11 cellular contexts compared by ENCODE assay signal in genomic region chr18:63178526-63178880, GRCh38.
A peak's percentile ranks its signal among the peaks of the same experiment; 100 is the strongest.
DNase-seq lines count a peak whose midpoint lies in the region; ATAC-seq and TF ChIP-seq lines count a peak whose summit lies in the region.
"Had no signal": no experiment of that assay in that cellular context is flagged by ENCODE, and none has a peak within 500 bp of the region (broad histone marks: within the 10 kb centered on the region; RNA-seq: fewer than 3 reads in every experiment).

No MANE protein-coding gene starts in this region.

- no peaks in the 10 kb centered on the region for H3K9me3 Mint-ChIP-seq in naive B cell
- H3K9me3 Mint-ChIP-seq: T-helper 1 cell treated with Interleukin-12 subunit alpha and Interleukin-12 subunit beta and Interleukin-4 antibody, amounts not matched to agents 30 μg/mL and 1 μg/mL, for 36 hours had no signal

- H3K79me2 ChIP-seq in PC-9 (ENCODE audit: low read depth): no peaks in the 10 kb centered on the region

- H3K27me3 ChIP-seq in A673 (replicated peaks; ENCODE audit: insufficient read depth, low read depth, low read length, poor library complexity) (no peaks in the 10 kb centered on the region), colonic mucosa (no peaks in the 10 kb centered on the region), PC-9 (ENCODE audit: insufficient read depth, low read depth) (no peaks in the 10 kb centered on the region)

- H2AFZ ChIP-seq in PC-9: no peak overlapping the region

- BruUV-seq in A673 (replicated peaks; lab: Mats Ljungman, UMichigan) (no TSS peak), PC-9 (replicated peaks; lab: Mats Ljungman, UMichigan) (no TSS peak)

- H3K27ac Mint-ChIP-seq in naive B cell: peak overlapping the region in 4 of 6 donors; percentile 13 to 86 (median 64)

- H3K27ac ChIP-seq in A673 (ENCODE audit: low read depth, low read length, poor library complexity, severe bottlenecking) (peak overlapping the region; percentile 53), colonic mucosa (peak overlapping the region; percentile 86), PC-9 (no peak overlapping the region)

- H3K4me3 ChIP-seq in A673 (ENCODE audit: low read depth, low read length, poor library complexity, severe bottlenecking): peak overlapping the region; percentile 11
- no peak overlapping the region for H3K4me3 ChIP-seq in colonic mucosa
- no peak overlapping the region for H3K4me3 ChIP-seq in PC-9
- H3K4me3 ChIP-seq: smooth muscle cell had no signal

- H3K4me3 Mint-ChIP-seq in naive B cell: peak overlapping the region in 1 of 8 donors; percentile 25
- H3K4me3 Mint-ChIP-seq: T-helper 1 cell treated with Interleukin-12 subunit alpha and Interleukin-12 subunit beta and Interleukin-4 antibody, amounts not matched to agents 30 μg/mL and 1 μg/mL, for 36 hours had no signal

- H3F3A ChIP-seq in PC-9 (ENCODE audit: insufficient read depth, low read depth): no peaks in the 10 kb centered on the region

- H3K4me1 ChIP-seq in A673 (ENCODE audit: insufficient read depth, low read length, poor library complexity, severe bottlenecking): peaks cover 39% of the 10 kb centered on the region
- peaks cover 23% of the 10 kb centered on the region for H3K4me1 ChIP-seq in colonic mucosa
- H3K4me1 ChIP-seq in PC-9 (replicated peaks; ENCODE audit: insufficient read depth): no peaks in the 10 kb centered on the region

- intact Hi-C loops in A673 (cut with micrococcal nuclease; ENCODE audit: unreplicated experiment): no loop called here
- intact Hi-C loops in colonic mucosa (cut with DNase I): no loop called here
- intact Hi-C loops in PC-9 (cut with micrococcal nuclease; ENCODE audit: unreplicated experiment): no loop called here

- POLR2A ChIA-PET in A673 (lab: Charles Lee; ENCODE audit: low non-redundant PET) (no interaction called here), PC-9 (lab: Charles Lee; ENCODE audit: unreplicated experiment) (no interaction called here)

- ATAC-seq in naive B cell (ENCODE audit: low read depth in 2 of 2): peak in 1 of 2 donors; percentile 27

- peaks cover 3% of the 10 kb centered on the region for H3K9me3 ChIP-seq in A673 (ENCODE audit: low read depth, low read length, poor library complexity, severe bottlenecking)
- H3K9me3 ChIP-seq in colonic mucosa: no peaks in the 10 kb centered on the region
- no peaks in the 10 kb centered on the region for H3K9me3 ChIP-seq in PC-9 (ENCODE audit: insufficient read depth, low read depth)

- H3K27me3 Mint-ChIP-seq in naive B cell: no peaks in the 10 kb centered on the region

- H3K4me1 Mint-ChIP-seq in naive B cell: peaks cover 72 to 94% (median 92%) of the 10 kb centered on the region in 3 donors

- H3K9ac ChIP-seq in colonic mucosa (ENCODE audit: low read depth in 2 of 2, low read length in 2 of 2): peak overlapping the region in 1 of 2 donors; percentile 78

- peak; percentile 77 for DNase-seq in A673 (ENCODE audit: low spot score)
- peak; percentile 33 for DNase-seq in LHCN-M2 (ENCODE audit: low read depth)
- DNase-seq in colonic mucosa: peak; percentile 63
- no peak for DNase-seq in naive B cell
- DNase-seq in NCI-H187 treated with DMSO at 0.1 percent for 48 hours (lab: John Stamatoyannopoulos, UW): no peak
- DNase-seq in activated CD4-positive, CD25-positive, alpha-beta regulatory T cell (lab: John Stamatoyannopoulos, UW): no peak
- no peak for DNase-seq in UCSD-AML1 (lab: John Stamatoyannopoulos, UW; ENCODE audit: unreplicated experiment)
- no peak for DNase-seq in PC-9
- DNase-seq: glutamatergic neuron had no signal

- H3K36me3 ChIP-seq in A673 (ENCODE audit: insufficient read depth, low read length, poor library complexity, severe bottlenecking) (no peaks in the 10 kb centered on the region), colonic mucosa (no peaks in the 10 kb centered on the region), PC-9 (ENCODE audit: low read depth) (no peaks in the 10 kb centered on the region)

- no peaks in the 10 kb centered on the region for H4K20me1 ChIP-seq in PC-9 (ENCODE audit: insufficient read depth)

- H3K36me3 Mint-ChIP-seq in naive B cell: peaks cover 0 to 15% of the 10 kb centered on the region in 2 donors

- H3K4me2 ChIP-seq in PC-9: no peak overlapping the region
- H3K4me2 ChIP-seq: smooth muscle cell had no signal

- H3K9me2 ChIP-seq in PC-9 (ENCODE audit: insufficient read depth): no peaks in the 10 kb centered on the region

- TF ChIP-seq CTCF in A673 (conservative IDR thresholded peaks at IDR 0.05; ENCODE audit: low read depth, low read length) (no peak), colonic mucosa (IDR thresholded peaks at IDR 0.05) (no peak), PC-9 (conservative IDR thresholded peaks at IDR 0.05) (no peak)

- CTCF ChIA-PET in A673 (lab: Charles Lee): no interaction called here
- CTCF ChIA-PET in PC-9 (lab: Charles Lee): no interaction called here

Comparison
In these comparisons a context has a peak if more than half of its experiments do, and no peak if none do; other contexts are left out.
1. DNase-seq: peak in A673 (single experiment), LHCN-M2 (single experiment) and colonic mucosa (single experiment); none in naive B cell (single experiment), NCI-H187 treated with DMSO at 0.1 percent for 48 hours (single experiment), activated CD4-positive, CD25-positive, alpha-beta regulatory T cell (0 of 4), UCSD-AML1 (single experiment) and PC-9 (0 of 2).